Comparison of ENCODE assay signal across 20 cellular contexts in genomic region chr2:151200844-151201243, GRCh38.
DNase-seq lines count a peak whose midpoint lies in the region; ATAC-seq and TF ChIP-seq lines count a peak whose summit lies in the region.
"Had no signal": no experiment of that assay in that cellular context is flagged by ENCODE, and none has a peak within 500 bp of the region (broad histone marks: within the 10 kb centered on the region; RNA-seq: fewer than 3 reads in every experiment).

No MANE protein-coding gene starts in this region.

- no peaks in the 10 kb centered on the region for H3K9me2 ChIP-seq in Loucy (replicated peaks; ENCODE audit: low read depth, low read length)

- H3K4me1 ChIP-seq in DND-41 (ENCODE audit: insufficient read depth, low read length) (peaks cover 19% of the 10 kb centered on the region), Loucy (ENCODE audit: insufficient read depth, low read length, poor library complexity, severe bottlenecking) (peaks cover 70% of the 10 kb centered on the region)

- TF ChIP-seq CTCF in DND-41 (IDR thresholded peaks at IDR 0.05; ENCODE audit: borderline replicate concordance, extremely low read depth, low read length, poor library complexity, severe bottlenecking), result no peak
- TF ChIP-seq CTCF in Loucy (conservative IDR thresholded peaks at IDR 0.05; ENCODE audit: low read length), result no peak

- no peaks in the 10 kb centered on the region for H3K9me3 ChIP-seq in DND-41 (ENCODE audit: insufficient read depth, low read length, severe bottlenecking)
- no peaks in the 10 kb centered on the region for H3K9me3 ChIP-seq in Loucy (ENCODE audit: insufficient read depth, low read depth, low read length)

- H3K79me2 ChIP-seq in DND-41 (ENCODE audit: insufficient read depth, low read length) (no peaks in the 10 kb centered on the region), Loucy (ENCODE audit: insufficient read depth, low read length) (no peaks in the 10 kb centered on the region)

- H3K9ac ChIP-seq in DND-41 (ENCODE audit: low read depth, low read length), result no peak overlapping the region
- peak overlapping the region; percentile 72 for H3K9ac ChIP-seq in Loucy (ENCODE audit: low read depth, low read length, poor library complexity, severe bottlenecking)

- H3K27me3 ChIP-seq in DND-41 (ENCODE audit: insufficient read depth, low read length, poor library complexity) (no peaks in the 10 kb centered on the region), Loucy (ENCODE audit: insufficient read depth, low read length, poor library complexity, severe bottlenecking) (no peaks in the 10 kb centered on the region)

- intact Hi-C loops in sciatic nerve (cut with DNase I), result no loop called here

- DNase-seq in DND-41 (no peak), left kidney (ENCODE audit: low read depth, low spot score) (peak; percentile 14), sciatic nerve (ENCODE audit: low spot score) (no peak)
- no peak for DNase-seq in activated CD4-positive, alpha-beta T cell treated with anti-CD3 and anti-CD28 coated beads for 1 hour
- DNase-seq: ACHN; C1 segment of cervical spinal cord; CD8-positive, alpha-beta T cell; DMS153; NCI-H1092 treated with DMSO at 0.1 percent for 48 hours; NCI-H1436 treated with DMSO at 0.1 percent for 48 hours; NCI-H2029; NCI-H446; NCI-H69; SW 1271; T-helper 17 cell had no signal

- H4K20me1 ChIP-seq in DND-41 (ENCODE audit: insufficient read depth, low read length), result no peaks in the 10 kb centered on the region
- no peaks in the 10 kb centered on the region for H4K20me1 ChIP-seq in Loucy (ENCODE audit: insufficient read depth, low read length, poor library complexity, severe bottlenecking)

- peaks cover 7% of the 10 kb centered on the region for H3F3A ChIP-seq in Loucy (ENCODE audit: low read depth)

- peak; percentile 61 for ATAC-seq in DND-41 (ENCODE audit: insufficient read depth, low read depth)
- ATAC-seq in SK-N-SH treated with all-trans-retinoic acid at 6 μM for 48 hours, result peak; percentile 37; the same call in 1 of the 3 replicates
- ATAC-seq in GM21529 (IDR thresholded peaks at IDR 0.05; ENCODE audit: unreplicated experiment), result no peak
- ATAC-seq in sciatic nerve, result no peak
- ATAC-seq: CD8-positive, alpha-beta T cell; HCT116; Panc1; T-helper 17 cell had no signal

- H3K4me2 ChIP-seq in DND-41 (ENCODE audit: insufficient read depth, low read length) (peak overlapping the region; percentile 43; the same call in 1 of the 2 replicates), Loucy (ENCODE audit: low read depth, low read length, poor library complexity, severe bottlenecking) (peak overlapping the region; percentile 78)

- H3K4me3 ChIP-seq in DND-41 (ENCODE audit: low read depth in 1 of 2, low read length in 2 of 2) (no peak overlapping the region), Loucy (ENCODE audit: low read length, poor library complexity, severe bottlenecking) (peak overlapping the region; percentile 58)

- H3K27ac ChIP-seq in DND-41 (ENCODE audit: low read length), result peak overlapping the region; percentile 48

- no peaks in the 10 kb centered on the region for H3K36me3 ChIP-seq in DND-41 (ENCODE audit: insufficient read depth, low read length)
- no peaks in the 10 kb centered on the region for H3K36me3 ChIP-seq in Loucy (ENCODE audit: insufficient read depth, low read length)

- no peak overlapping the region for H2AFZ ChIP-seq in DND-41 (ENCODE audit: low read depth, low read length)
- H2AFZ ChIP-seq in Loucy (ENCODE audit: low read length), result peak overlapping the region; percentile 6; the same call in 1 of the 2 replicates

TF ChIP-seq in SK-N-SH treated with all-trans-retinoic acid at 6 μM for 48 hours, 23 proteins besides CTCF, POLR2A, EP300 and RAD21:
- no peak for TF ChIP-seq TSHZ2 (CRISPR knock-in tag; IDR thresholded peaks at IDR 0.05)
- TF ChIP-seq TOX (CRISPR knock-in tag; IDR thresholded peaks at IDR 0.05; ENCODE audit: borderline replicate concordance), result no peak
- no peak for TF ChIP-seq ZC3H10 (CRISPR knock-in tag; IDR thresholded peaks at IDR 0.05)
- no peak for TF ChIP-seq PATZ1 (CRISPR knock-in tag; IDR thresholded peaks at IDR 0.05; ENCODE audit: borderline replicate concordance)
- no peak for TF ChIP-seq OSR1 (CRISPR knock-in tag; IDR thresholded peaks at IDR 0.05)

Comparison
In these comparisons a context has a peak if more than half of its experiments do, and no peak if none do; other contexts are left out.
1. ATAC-seq: peak in DND-41 (single experiment) and SK-N-SH treated with all-trans-retinoic acid at 6 μM for 48 hours (single experiment); none in GM21529 (single experiment) and sciatic nerve (single experiment).